ENCODE assay signal across 1 cellular context in genomic region chr15:45036812-45037781, GRCh38.
TF ChIP-seq lines count a peak whose summit lies in the region.
"Not testable (repeated sequence)": the region's sequence is repeated elsewhere in the genome, so short reads cannot be mapped to it uniquely, and the experiment has no call there.

No MANE protein-coding gene starts in this region.

TF ChIP-seq in HepG2, 621 proteins besides CTCF, POLR2A, EP300 and RAD21 (continued from another document and continues in another):
- TF ChIP-seq ISL2 (CRISPR knock-in tag; IDR thresholded peaks at IDR 0.05) (peak; percentile 56; the same call in 1 of the 2 replicates), ZMAT3 (CRISPR knock-in tag; conservative IDR thresholded peaks at IDR 0.05) (0 out of 2 replicates have a peak, but pooled peaks have one; percentile 9), SIX1 (CRISPR knock-in tag; IDR thresholded peaks at IDR 0.05; ENCODE audit: borderline replicate concordance) (0 out of 2 replicates have a peak, but pooled peaks have one; percentile 35), ZNF501 (CRISPR knock-in tag; IDR thresholded peaks at IDR 0.05) (peak; percentile 41; the same call in 1 of the 2 replicates), ZNF710 (CRISPR knock-in tag; IDR thresholded peaks at IDR 0.05; ENCODE audit: borderline replicate concordance) (0 out of 2 replicates have a peak, but pooled peaks have one; percentile 40), MIXL1 (CRISPR knock-in tag; IDR thresholded peaks at IDR 0.05) (peak; percentile 65; the same call in 1 of the 2 replicates), ZNF605 (CRISPR knock-in tag; IDR thresholded peaks at IDR 0.05) (peak; percentile 32; the same call in 1 of the 2 replicates), ZGPAT (CRISPR knock-in tag; IDR thresholded peaks at IDR 0.05) (peak; percentile 75), PPARG (CRISPR knock-in tag; conservative IDR thresholded peaks at IDR 0.05) (0 out of 2 replicates have a peak, but pooled peaks have one; percentile 34), MLX (CRISPR knock-in tag; IDR thresholded peaks at IDR 0.05) (0 out of 2 replicates have a peak, but pooled peaks have one; percentile 40), PITX1 (CRISPR knock-in tag; IDR thresholded peaks at IDR 0.05) (peak; percentile 43; the same call in 1 of the 2 replicates), LCORL (CRISPR knock-in tag; IDR thresholded peaks at IDR 0.05) (peak; percentile 70), MIER3 (CRISPR knock-in tag; IDR thresholded peaks at IDR 0.05; ENCODE audit: borderline replicate concordance) (0 out of 2 replicates have a peak, but pooled peaks have one; percentile 28), TEAD3 (CRISPR knock-in tag; optimal IDR thresholded peaks at IDR 0.05; ENCODE audit: borderline replicate concordance) (peak; percentile 72), ZNF12 (CRISPR knock-in tag; IDR thresholded peaks at IDR 0.05) (0 out of 2 replicates have a peak, but pooled peaks have one; percentile 49), FOSL2 (CRISPR knock-in tag; IDR thresholded peaks at IDR 0.05) (peak; percentile 60), MAX (IDR thresholded peaks at IDR 0.05) (peak; percentile 25; the same call in 1 of the 2 replicates), HNF4A (CRISPR knock-in tag; IDR thresholded peaks at IDR 0.05) (0 out of 2 replicates have a peak, but pooled peaks have one; percentile 20), ARID5B (CRISPR knock-in tag; IDR thresholded peaks at IDR 0.05) (peak; percentile 62), SOX5 (CRISPR knock-in tag; IDR thresholded peaks at IDR 0.05; ENCODE audit: borderline replicate concordance) (peak; percentile 49; the same call in 1 of the 2 replicates), HMG20A (CRISPR knock-in tag; IDR thresholded peaks at IDR 0.05; ENCODE audit: borderline replicate concordance) (peak; percentile 34; the same call in 1 of the 2 replicates), ASH2L (IDR thresholded peaks at IDR 0.05; ENCODE audit: insufficient read length, low read depth, low read length) (peak; percentile 11), MXI1 (IDR thresholded peaks at IDR 0.05; ENCODE audit: borderline replicate concordance, low read depth, low read length) (peak; percentile 37; the same call in 1 of the 3 replicates), ZNF318 (CRISPR knock-in tag; IDR thresholded peaks at IDR 0.05) (0 out of 2 replicates have a peak, but pooled peaks have one; percentile 36), DPF2 (CRISPR knock-in tag; IDR thresholded peaks at IDR 0.05; ENCODE audit: borderline replicate concordance, low read depth) (peak; percentile 52; the same call in 1 of the 2 replicates), TBX3 (IDR thresholded peaks at IDR 0.05; ENCODE audit: borderline replicate concordance) (peak; percentile 10; the same call in 1 of the 2 replicates), AHDC1 (CRISPR knock-in tag; IDR thresholded peaks at IDR 0.05; ENCODE audit: borderline replicate concordance) (0 out of 2 replicates have a peak, but pooled peaks have one; percentile 16), MED1 (CRISPR knock-in tag; IDR thresholded peaks at IDR 0.05) (0 out of 2 replicates have a peak, but pooled peaks have one; percentile 54), SSRP1 (CRISPR knock-in tag; IDR thresholded peaks at IDR 0.05) (0 out of 2 replicates have a peak, but pooled peaks have one; percentile 54)
- not testable (repeated sequence) for TF ChIP-seq LCORL (IDR thresholded peaks at IDR 0.05)
